ENCODE assay signal across 1 cellular context in genomic region chr17:64002658-64003525, GRCh38.
TF ChIP-seq lines count a peak whose summit lies in the region.

No MANE protein-coding gene starts in this region.

TF ChIP-seq in endothelial cell of umbilical vein, 7 proteins besides CTCF, POLR2A, EP300 and RAD21 (continued from another document):
- TF ChIP-seq GATA2 (IDR thresholded peaks at IDR 0.05; ENCODE audit: insufficient read depth, insufficient read length, low read depth, low read length) (no peak), FOS (IDR thresholded peaks at IDR 0.05; ENCODE audit: borderline replicate concordance, insufficient read depth, low read length) (no peak), MYC (IDR thresholded peaks at IDR 0.05; ENCODE audit: low read depth, low read length) (no peak), MAX (IDR thresholded peaks at IDR 0.05; ENCODE audit: insufficient read depth, insufficient read length) (no peak), JUN (IDR thresholded peaks at IDR 0.05; ENCODE audit: borderline replicate concordance, insufficient read depth, insufficient read length, low read depth) (no peak)
